ENCODE assay signal across 15 cellular contexts in the genomic region with DNA sequence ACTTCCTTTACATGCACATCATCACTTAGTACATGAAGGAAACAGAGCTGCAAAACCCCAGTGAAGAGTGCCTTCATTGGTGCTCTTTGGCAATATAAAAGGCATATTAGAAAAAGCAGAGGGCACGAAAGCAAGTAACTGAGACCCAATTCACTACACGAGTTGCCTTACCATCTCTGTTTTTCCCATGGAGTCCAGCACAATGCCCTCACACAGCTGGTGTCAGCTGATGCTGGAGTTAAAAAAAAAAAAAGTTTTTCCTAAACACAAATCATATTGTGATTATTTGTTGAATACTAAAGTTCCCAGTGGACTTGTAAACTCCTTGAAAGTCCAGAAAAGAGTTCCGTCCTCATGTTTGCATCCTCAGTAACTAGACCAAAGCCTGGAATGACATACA. TPM values are rescaled to one million over a fixed set of nuclear protein-coding genes. Genes with fewer than 3 reads are reported as not detected.
A peak's percentile ranks its signal among the peaks of the same experiment; 100 is the strongest.
DNase-seq lines count a peak whose midpoint lies in the region; ATAC-seq and TF ChIP-seq lines count a peak whose summit lies in the region.
"Had no signal": no experiment of that assay in that cellular context is flagged by ENCODE, and none has a peak within 500 bp of the region (broad histone marks: within the 10 kb centered on the region; RNA-seq: fewer than 3 reads in every experiment).

No MANE protein-coding gene starts in this region.

- no peak overlapping the region for H3K9ac ChIP-seq in BLaER1 treated with 17β-estradiol and CSF1 and Interleukin-3, amounts not matched to agents 10 nM and 100 nM
- H3K9ac ChIP-seq in IMR-90 (ENCODE audit: low read depth, low read length) (no peak overlapping the region), skeletal muscle tissue (ENCODE audit: low read depth in 1 of 3, low read length in 3 of 3) (no peak overlapping the region)

- H2BK120ac ChIP-seq in IMR-90 (ENCODE audit: low read depth, low read length) = no peak overlapping the region; the same call in 1 of the 2 replicates

- H2BK20ac ChIP-seq in IMR-90 (ENCODE audit: low read depth, low read length) = no peak overlapping the region; the same call in 1 of the 2 replicates

- no peak overlapping the region for H3K14ac ChIP-seq in IMR-90 (replicated peaks; ENCODE audit: low read depth, low read length)

- H3K56ac ChIP-seq in IMR-90 (ENCODE audit: extremely low read depth, insufficient read depth, low read length) = no peak overlapping the region

- H3K27me3 ChIP-seq in BLaER1 treated with 17β-estradiol and CSF1 and Interleukin-3, amounts not matched to agents 10 nM and 100 nM = no peaks in the 10 kb centered on the region
- H3K27me3 ChIP-seq in IMR-90 (ENCODE audit: control insufficient read depth, insufficient read depth, low read length) (no peaks in the 10 kb centered on the region), skeletal muscle tissue (ENCODE audit: control insufficient read depth in 3 of 3, insufficient read depth in 3 of 3, low read length in 3 of 3) (no peaks in the 10 kb centered on the region), sigmoid colon (no peaks in the 10 kb centered on the region)
- H3K27me3 ChIP-seq: BE2C had no signal

- ATAC-seq in IMR-90 (ENCODE audit: low read depth) (no peak), mucosa of descending colon (no peak), HG03175 (IDR thresholded peaks at IDR 0.05; ENCODE audit: unreplicated experiment) (no peak)
- ATAC-seq: GM23338 had no signal

- intact Hi-C loops in IMR-90 (cut with micrococcal nuclease) = loop anchor here (5.0 kb wide), 1 partner anchor 37 kb away; no protein-coding TSS in a partner anchor
- intact Hi-C loops in sigmoid colon (cut with DNase I) = no loop called here
- intact Hi-C loops in mucosa of descending colon (cut with DNase I, micrococcal nuclease) = no loop called here

- H4K91ac ChIP-seq in IMR-90 (ENCODE audit: insufficient read depth, low read depth, low read length) = no peak overlapping the region

- H3K4me1 ChIP-seq in BLaER1 treated with 17β-estradiol and CSF1 and Interleukin-3, amounts not matched to agents 10 nM and 100 nM = peaks cover 7 to 67% (median 33%) of the 10 kb centered on the region in 10 experiments; a peak in 18 of 20 replicates
- H3K4me1 ChIP-seq in IMR-90 (ENCODE audit: control insufficient read depth, insufficient read depth, low read length) (peaks cover 9% of the 10 kb centered on the region), skeletal muscle tissue (ENCODE audit: control insufficient read depth in 3 of 3, insufficient read depth in 3 of 3, low read length in 3 of 3) (peaks cover 15 to 30% (median 16%) of the 10 kb centered on the region in 3 donors), sigmoid colon (peaks cover 0 to 2% (median 0%) of the 10 kb centered on the region in 4 donors), mucosa of descending colon (ENCODE audit: low read depth) (peaks cover 14% of the 10 kb centered on the region)

- H3K4me2 ChIP-seq in BLaER1 treated with 17β-estradiol and CSF1 and Interleukin-3, amounts not matched to agents 10 nM and 100 nM = peak overlapping the region in 7 of 11 experiments; percentile 16 to 64 (median 44); a peak in 13 of 22 replicates
- no peak overlapping the region for H3K4me2 ChIP-seq in IMR-90 (ENCODE audit: low read depth, low read length)
- H3K4me2 ChIP-seq: GM23338 had no signal

- dilution Hi-C loops in IMR-90 (cut with HindIII; ENCODE audit: low sequenced_read_pairs, unreplicated experiment) = no loop called here

- H3K9me3 ChIP-seq in BLaER1 treated with 17β-estradiol and CSF1 and Interleukin-3, amounts not matched to agents 10 nM and 100 nM (replicated peaks in 1 of 11) = peaks cover 0 to 53% (median 38%) of the 10 kb centered on the region in 11 experiments; a peak in 17 of 22 replicates
- H3K9me3 ChIP-seq in IMR-90 (ENCODE audit: control insufficient read depth, insufficient read depth, low read length) (no peaks in the 10 kb centered on the region), skeletal muscle tissue (ENCODE audit: control insufficient read depth in 3 of 3, low read length in 3 of 3) (no peaks in the 10 kb centered on the region), sigmoid colon (no peaks in the 10 kb centered on the region), mucosa of descending colon (no peaks in the 10 kb centered on the region)
- H3K9me3 ChIP-seq: BE2C had no signal

- H2BK15ac ChIP-seq in IMR-90 (ENCODE audit: low read depth, low read length) = peak overlapping the region; percentile 45; the same call in 2 of the 3 replicates

- H3K79me1 ChIP-seq in IMR-90 (ENCODE audit: low read depth in 1 of 2, low read length in 2 of 2) = peaks cover 16 to 33% of the 10 kb centered on the region in 2 experiments

- no peak overlapping the region for H2AK9ac ChIP-seq in IMR-90 (replicated peaks; ENCODE audit: low read depth, low read length, poor library complexity)

- no peak for TF ChIP-seq RAD21 in IMR-90 (IDR thresholded peaks at IDR 0.05; ENCODE audit: low read length)

- H3K23ac ChIP-seq in IMR-90 (ENCODE audit: low read depth, low read length) = no peak overlapping the region

- H3K18ac ChIP-seq in IMR-90 (ENCODE audit: low read depth, low read length) = peak overlapping the region; percentile 12; the same call in 1 of the 2 replicates

- no peak overlapping the region for H3K4me3 ChIP-seq in BLaER1 treated with 17β-estradiol and CSF1 and Interleukin-3, amounts not matched to agents 10 nM and 100 nM
- no peak overlapping the region for H3K4me3 ChIP-seq in IMR-90 (ENCODE audit: insufficient read depth, low read depth, low read length)
- H3K4me3 ChIP-seq in skeletal muscle tissue (ENCODE audit: low read length in 3 of 3) = peak overlapping the region in 1 of 3 donors; percentile 18
- no peak overlapping the region for H3K4me3 ChIP-seq in sigmoid colon
- no peak overlapping the region for H3K4me3 ChIP-seq in mucosa of descending colon
- H3K4me3 ChIP-seq: GM23338 had no signal

- no peak overlapping the region for H2AFZ ChIP-seq in IMR-90 (replicated peaks; ENCODE audit: low read length, poor library complexity)
- H2AFZ ChIP-seq: GM23338 had no signal

- TF ChIP-seq CTCF in IMR-90 (conservative IDR thresholded peaks at IDR 0.05; ENCODE audit: low read depth, low read length) = no peak
- no peak for TF ChIP-seq CTCF in sigmoid colon (IDR thresholded peaks at IDR 0.05)
- TF ChIP-seq CTCF in mucosa of descending colon (IDR thresholded peaks at IDR 0.05) = no peak

- no peak for TF ChIP-seq EP300 in sigmoid colon (IDR thresholded peaks at IDR 0.05)

- CTCF ChIA-PET in IMR-90 (lab: Yijun Ruan, JAX) = interaction anchor here (0.9 kb wide), 1 partner anchor 25 kb away, joined by 3 read pairs; no protein-coding TSS in a partner anchor

- 92% methylated on average over 2 of the region's 3 CpGs; no CpG with 5 or more reads in 1 of the 2 experiments for WGBS in IMR-90 (ENCODE audit: extremely low coverage in 2 of 2, insufficient read length in 1 of 2), 2 experiments
- 77 to 87% methylated on average over 3 of the region's 3 CpGs for WGBS in sigmoid colon, 2 donors

- no peak overlapping the region for H2BK5ac ChIP-seq in IMR-90 (ENCODE audit: low read depth, low read length, poor library complexity, severe bottlenecking)

- H3K4ac ChIP-seq in IMR-90 (ENCODE audit: low read depth, low read length) = peak overlapping the region; percentile 33; the same call in 1 of the 2 replicates

- H3K9me1 ChIP-seq in IMR-90 (ENCODE audit: insufficient read depth, low read length) = peaks cover 11% of the 10 kb centered on the region; the same call in 1 of the 2 replicates

- BruUV-seq in IMR-90 (replicated peaks; lab: Mats Ljungman, UMichigan) = no TSS peak

- peak overlapping the region in 1 of 2 experiments; percentile 31; a peak in 1 of 4 replicates for H4K8ac ChIP-seq in IMR-90 (ENCODE audit: low read depth in 2 of 2, low read length in 2 of 2)

- H3K36me3 ChIP-seq in BLaER1 treated with 17β-estradiol and CSF1 and Interleukin-3, amounts not matched to agents 10 nM and 100 nM = peaks cover 0 to 31% (median 13%) of the 10 kb centered on the region in 11 experiments; a peak in 11 of 22 replicates
- no peaks in the 10 kb centered on the region for H3K36me3 ChIP-seq in IMR-90 (ENCODE audit: control insufficient read depth, insufficient read depth, low read length)
- no peaks in the 10 kb centered on the region for H3K36me3 ChIP-seq in skeletal muscle tissue (ENCODE audit: control insufficient read depth in 3 of 3, insufficient read depth in 3 of 3, low read length in 3 of 3)
- no peaks in the 10 kb centered on the region for H3K36me3 ChIP-seq in sigmoid colon
- H3K36me3 ChIP-seq in mucosa of descending colon (ENCODE audit: low read depth) = no peaks in the 10 kb centered on the region
- H3K36me3 ChIP-seq: BE2C had no signal

- H2AK5ac ChIP-seq in IMR-90 (ENCODE audit: low read depth, low read length) = no peak overlapping the region; the same call in 1 of the 2 replicates

- no peak overlapping the region for H3K27ac ChIP-seq in BLaER1 treated with 17β-estradiol and CSF1 and Interleukin-3, amounts not matched to agents 10 nM and 100 nM
- H3K27ac ChIP-seq in IMR-90 (ENCODE audit: insufficient read depth, low read length) (no peak overlapping the region), skeletal muscle tissue (ENCODE audit: low read depth, low read length) (peak overlapping the region; percentile 2), sigmoid colon (peak overlapping the region in 1 of 4 donors; percentile 6)

- POLR2A ChIA-PET in IMR-90 (lab: Charles Lee; ENCODE audit: unreplicated experiment) = no interaction called here

- in situ Hi-C loops in IMR-90 (cut with MboI; ENCODE audit: low sequenced_read_pairs) = no loop called here

- H4K20me1 ChIP-seq in BLaER1 treated with 17β-estradiol and CSF1 and Interleukin-3, amounts not matched to agents 10 nM and 100 nM = no peaks in the 10 kb centered on the region
- H4K20me1 ChIP-seq in IMR-90 (ENCODE audit: insufficient read depth, low read length) = no peaks in the 10 kb centered on the region

- no peak overlapping the region; the same call in 1 of the 2 replicates for H4K5ac ChIP-seq in IMR-90 (ENCODE audit: low read depth, low read length)

- DNase-seq in IMR-90 (no peak), foreskin melanocyte (peak; percentile 84), sigmoid colon (no peak), mucosa of descending colon (no peak)
- DNase-seq: ACHN; BE2C; CD4-positive, alpha-beta memory T cell; DMS79 treated with DMSO at 0.1 percent for 48 hours; HCEC 1CT; KBM-7 had no signal

- TF ChIP-seq POLR2A in IMR-90 (IDR thresholded peaks at IDR 0.05; ENCODE audit: low read depth, low read length) (no peak), sigmoid colon (IDR thresholded peaks at IDR 0.05) (no peak)

TF ChIP-seq in IMR-90, 13 proteins besides CTCF, POLR2A, EP300 and RAD21 (continues in another document):
- no peak for TF ChIP-seq NFE2L2 (IDR thresholded peaks at IDR 0.05; ENCODE audit: low read depth, low read length)
- no peak for TF ChIP-seq MAFK (IDR thresholded peaks at IDR 0.05; ENCODE audit: low read depth, low read length)
- TF ChIP-seq RCOR1 (IDR thresholded peaks at IDR 0.05; ENCODE audit: insufficient replicate concordance, low read length) = no peak

RNA-seq across cellular contexts. Expression of gene MARCHF3, which starts 25.6 kb away (rescaled TPM):
- total RNA-seq in IMR-90 (2012; rRNA removed) (17.8 and 18.8 TPM in 2 replicates), skeletal muscle tissue (18.8 TPM), sigmoid colon (10 to 100 TPM in 2 of 4 donors, 1 to 10 TPM in 2; 4.4 to 14.6 (median 9.6) TPM), mucosa of descending colon (10 to 100 TPM; 22.5 to 52.8 (median 34.5) TPM)
- polyA plus RNA-seq in IMR-90 (2012; rRNA removed) (9.5 and 11.2 TPM in 2 replicates), sigmoid colon (10 to 100 TPM; 16.8 to 31.8 (median 24.0) TPM)
- polyA plus RNA-seq in IMR-90 (2012; cell fraction: cytosol; rRNA removed) = 4.8 and 7.7 TPM in 2 replicates
- polyA plus RNA-seq in IMR-90 (2012; cell fraction: nucleus; rRNA removed; ENCODE audit: low replicate concordance) = 5.2 and 10.5 TPM in 2 replicates
- total RNA-seq: G401 had no signal
